In the genomic region with DNA sequence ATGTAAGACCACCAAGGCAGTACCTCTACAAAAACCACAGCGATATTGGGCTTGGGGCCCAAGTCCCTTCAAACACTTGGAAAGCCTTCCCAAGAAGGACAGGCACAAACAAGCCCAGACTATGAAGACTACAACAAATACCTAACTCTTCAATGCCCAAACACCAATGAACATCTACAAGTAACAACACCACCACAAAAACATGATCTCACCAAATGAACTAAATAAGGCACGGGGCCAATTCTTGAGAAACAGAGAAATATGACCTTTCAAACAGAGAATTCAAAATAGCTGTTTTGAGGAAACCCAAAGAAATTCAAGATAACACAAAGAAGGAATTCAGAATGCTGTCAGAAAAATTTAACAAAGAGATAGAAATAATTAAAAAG, we compare ENCODE assay signal across 29 cellular contexts.
A peak's percentile ranks its signal among the peaks of the same experiment; 100 is the strongest.
DNase-seq lines count a peak whose midpoint lies in the region; ATAC-seq and TF ChIP-seq lines count a peak whose summit lies in the region.
"Had no signal": no experiment of that assay in that cellular context is flagged by ENCODE, and none has a peak within 500 bp of the region (broad histone marks: within the 10 kb centered on the region; RNA-seq: fewer than 3 reads in every experiment).

No MANE protein-coding gene starts in this region.

- intact Hi-C loops in Right ventricle myocardium inferior (cut with DNase I), result no loop called here
- intact Hi-C loops in heart left ventricle (cut with DNase I), result no loop called here

- H3K27ac Mint-ChIP-seq in mesothelial cell of epicardium, result no peak overlapping the region
- H3K27ac Mint-ChIP-seq: activated B cell treated with CpG ODN at 0.5 μM for 24 hours; activated CD8-positive, alpha-beta memory T cell treated with anti-CD3 and anti-CD28 coated beads, Interleukin-2, amount 10 ng/mL, durations not matched to agents 7 days and 5 days; activated naive CD4-positive, alpha-beta T cell treated with anti-CD3 and anti-CD28 coated beads for 36 hours; activated T-cell treated with anti-CD3 and anti-CD28 coated beads, Interleukin-2, amount 50 U/mL, for 72 hours; CD4-positive, alpha-beta T cell; GM23338; immature natural killer cell; T-cell had no signal

- H3K79me2 ChIP-seq in fibroblast of lung (ENCODE audit: control insufficient read depth, insufficient read depth, low read length), result no peaks in the 10 kb centered on the region

- WGBS in heart left ventricle, 4 donors, result 64 to 74% (median 67%) methylated on average over 2 of the region's 2 CpGs

- TF ChIP-seq CTCF in heart left ventricle (IDR thresholded peaks at IDR 0.05) (no peak), fibroblast of lung (conservative IDR thresholded peaks at IDR 0.05 in 1 of 2, IDR thresholded peaks at IDR 0.05 in 1 of 2; ENCODE audit: low read depth in 1 of 2, low read length in 2 of 2) (no peak), mesothelial cell of epicardium (IDR thresholded peaks at IDR 0.05; ENCODE audit: unreplicated experiment) (no peak)

- peak overlapping the region in 2 of 12 donors; percentile 17 to 39 for H3K27ac ChIP-seq in heart left ventricle
- no peak overlapping the region for H3K27ac ChIP-seq in fibroblast of lung (ENCODE audit: insufficient read depth, low read length)
- H3K27ac ChIP-seq: dorsolateral prefrontal cortex, gastroesophageal sphincter, left lung, testis had no signal

- H3K27me3 Mint-ChIP-seq in mesothelial cell of epicardium (ENCODE audit: low read depth), result peaks cover 25% of the 10 kb centered on the region
- H3K27me3 Mint-ChIP-seq: activated B cell treated with CpG ODN at 0.5 μM for 24 hours; activated CD8-positive, alpha-beta memory T cell treated with anti-CD3 and anti-CD28 coated beads, Interleukin-2, amount 10 ng/mL, durations not matched to agents 7 days and 5 days; CD4-positive, alpha-beta T cell; T-cell had no signal

- H4K20me1 ChIP-seq in fibroblast of lung (ENCODE audit: control insufficient read depth, extremely low read depth, insufficient read depth, low read length), result no peaks in the 10 kb centered on the region

- H3K36me3 ChIP-seq in heart left ventricle, result no peaks in the 10 kb centered on the region
- H3K36me3 ChIP-seq in fibroblast of lung (ENCODE audit: control insufficient read depth, insufficient read depth, low read length), result no peaks in the 10 kb centered on the region
- no peaks in the 10 kb centered on the region for H3K36me3 ChIP-seq in HAP-1 (replicated peaks)
- H3K36me3 ChIP-seq: gastroesophageal sphincter, left lung had no signal

- no peak overlapping the region for H3K4me2 ChIP-seq in fibroblast of lung (ENCODE audit: extremely low read depth, insufficient read depth, low read length)
- H3K4me2 ChIP-seq: GM23338 had no signal

- peak; percentile 28 for ATAC-seq in Right ventricle myocardium inferior
- no peak for ATAC-seq in heart left ventricle
- no peak for ATAC-seq in HG03280 (IDR thresholded peaks at IDR 0.05; ENCODE audit: unreplicated experiment)
- ATAC-seq: activated CD8-positive, alpha-beta memory T cell treated with anti-CD3 and anti-CD28 coated beads, Interleukin-2, amount 10 ng/mL, durations not matched to agents 7 days and 5 days; activated T-cell treated with anti-CD3 and anti-CD28 coated beads, Interleukin-2, amount 50 U/mL, for 72 hours; GM23338; left lung; stimulated activated naive CD8-positive, alpha-beta T cell treated with anti-CD3 and anti-CD28 coated beads, Interleukin-15, Interleukin-2, amounts not matched to agents 100 U/mL and 50 U/mL, for 24 hours; T-cell had no signal

- no peak overlapping the region for H3K4me3 Mint-ChIP-seq in mesothelial cell of epicardium
- H3K4me3 Mint-ChIP-seq: activated B cell treated with CpG ODN at 0.5 μM for 24 hours; activated CD8-positive, alpha-beta memory T cell treated with anti-CD3 and anti-CD28 coated beads, Interleukin-2, amount 10 ng/mL, durations not matched to agents 7 days and 5 days; activated naive CD4-positive, alpha-beta T cell treated with anti-CD3 and anti-CD28 coated beads for 36 hours; activated T-cell treated with anti-CD3 and anti-CD28 coated beads, Interleukin-2, amount 50 U/mL, for 72 hours; CD4-positive, alpha-beta T cell; GM23338; immature natural killer cell; nephron; T-cell had no signal

- H3K4me3 ChIP-seq in heart left ventricle (no peak overlapping the region), fibroblast of lung (replicated peaks in 1 of 4; ENCODE audit: control extremely low read depth in 1 of 4, insufficient read depth in 1 of 4, low read depth in 3 of 4, low read length in 4 of 4) (no peak overlapping the region), HAP-1 (no peak overlapping the region)
- H3K4me3 ChIP-seq: dorsolateral prefrontal cortex, gastroesophageal sphincter, GM23338, left lung, testis had no signal

- H3K27me3 ChIP-seq in heart left ventricle (no peaks in the 10 kb centered on the region), fibroblast of lung (ENCODE audit: control insufficient read depth, insufficient read depth, low read length) (no peaks in the 10 kb centered on the region), HAP-1 (ENCODE audit: low read depth) (no peaks in the 10 kb centered on the region)
- H3K27me3 ChIP-seq: gastroesophageal sphincter, left lung, testis had no signal

- H3K4me1 ChIP-seq in heart left ventricle, result no peaks in the 10 kb centered on the region
- peaks cover 13% of the 10 kb centered on the region for H3K4me1 ChIP-seq in fibroblast of lung (ENCODE audit: control insufficient read depth, extremely low read depth, insufficient read depth, low read length)
- H3K4me1 ChIP-seq in HAP-1, result peaks cover under 1% of the 10 kb centered on the region; the same call in 1 of the 2 replicates
- H3K4me1 ChIP-seq: left lung, testis had no signal

- TF ChIP-seq POLR2A in heart left ventricle (IDR thresholded peaks at IDR 0.05), result no peak

- DNase-seq in Right ventricle myocardium inferior (ENCODE audit: missing footprints), result no peak
- no peak for DNase-seq in heart left ventricle
- DNase-seq in astrocyte of the hippocampus (ENCODE audit: low read depth, low spot score), result peak; percentile 51
- DNase-seq in fibroblast of lung (ENCODE audit: low read depth in 2 of 2), result peak; percentile 58 to 71
- DNase-seq in HAP-1 (ENCODE audit: low spot score in 2 of 2), result no peak
- DNase-seq in D341Med (ENCODE audit: low spot score), result no peak
- DNase-seq in mesothelial cell of epicardium (ENCODE audit: low spot score in 2 of 2, unreplicated experiment in 2 of 2), result no peak
- DNase-seq: 8988T; activated B cell treated with CpG ODN at 0.5 μM for 24 hours; activated CD4-positive, alpha-beta T cell treated with anti-CD3 and anti-CD28 coated beads, Interleukin-2, amount 50 U/mL, for 1 hour; activated CD8-positive, alpha-beta memory T cell treated with anti-CD3 and anti-CD28 coated beads, Interleukin-2, amount 10 ng/mL, durations not matched to agents 7 days and 5 days; activated naive CD4-positive, alpha-beta T cell treated with anti-CD3 and anti-CD28 coated beads for 36 hours; activated T-cell treated with anti-CD3 and anti-CD28 coated beads, Interleukin-2, amount 50 U/mL, for 72 hours; AML-193; amniotic stem cell; CD4-positive, alpha-beta T cell; dorsolateral prefrontal cortex; hypothalamus; immature natural killer cell; left lung; NCI-H1436 treated with DMSO at 0.1 percent for 48 hours; NCI-H2107; stimulated activated naive CD8-positive, alpha-beta T cell treated with anti-CD3 and anti-CD28 coated beads, Interleukin-15, Interleukin-2, amounts not matched to agents 100 U/mL and 50 U/mL, for 24 hours; T-cell; testis had no signal

- no peak overlapping the region for H3K9ac ChIP-seq in fibroblast of lung (ENCODE audit: insufficient read depth, low read length)

- H3K4me1 Mint-ChIP-seq in mesothelial cell of epicardium, result peaks cover 22% of the 10 kb centered on the region
- H3K4me1 Mint-ChIP-seq: activated B cell treated with CpG ODN at 0.5 μM for 24 hours; activated CD8-positive, alpha-beta memory T cell treated with anti-CD3 and anti-CD28 coated beads, Interleukin-2, amount 10 ng/mL, durations not matched to agents 7 days and 5 days; immature natural killer cell; T-cell had no signal

- H3K9me3 Mint-ChIP-seq in mesothelial cell of epicardium, result peaks cover 13% of the 10 kb centered on the region
- H3K9me3 Mint-ChIP-seq: activated B cell treated with CpG ODN at 0.5 μM for 24 hours; activated naive CD4-positive, alpha-beta T cell treated with anti-CD3 and anti-CD28 coated beads for 36 hours; activated T-cell treated with anti-CD3 and anti-CD28 coated beads, Interleukin-2, amount 50 U/mL, for 72 hours; CD4-positive, alpha-beta T cell; GM23338 had no signal

- no peaks in the 10 kb centered on the region for H3K36me3 Mint-ChIP-seq in mesothelial cell of epicardium
- H3K36me3 Mint-ChIP-seq: activated CD8-positive, alpha-beta memory T cell treated with anti-CD3 and anti-CD28 coated beads, Interleukin-2, amount 10 ng/mL, durations not matched to agents 7 days and 5 days; T-cell had no signal

- peaks cover 0 to 15% (median 0%) of the 10 kb centered on the region in 12 donors for H3K9me3 ChIP-seq in heart left ventricle
- no peaks in the 10 kb centered on the region for H3K9me3 ChIP-seq in fibroblast of lung (ENCODE audit: control insufficient read depth, insufficient read depth, low read depth, low read length)
- no peaks in the 10 kb centered on the region for H3K9me3 ChIP-seq in HAP-1
- H3K9me3 ChIP-seq: gastroesophageal sphincter, left lung, testis had no signal

- H2AFZ ChIP-seq in fibroblast of lung (ENCODE audit: low read length), result no peak overlapping the region
- H2AFZ ChIP-seq: GM23338 had no signal

- in situ Hi-C loops in HAP-1 (cut with MboI; ENCODE audit: low sequenced_read_pairs), result no loop called here

Comparison
In these comparisons a context has a peak if more than half of its experiments do, and no peak if none do; other contexts are left out.
1. DNase-seq: peak in astrocyte of the hippocampus (single experiment) and fibroblast of lung (2 of 2); none in Right ventricle myocardium inferior (single experiment), heart left ventricle (0 of 5), HAP-1 (0 of 2), D341Med (single experiment) and mesothelial cell of epicardium (0 of 2).